Comparison of ENCODE assay signal across 21 cellular contexts in genomic region chr15:31173790-31174450, GRCh38.
"Had no signal": no experiment of that assay in that cellular context is flagged by ENCODE, and none has a peak within 500 bp of the region (broad histone marks: within the 10 kb centered on the region; RNA-seq: fewer than 3 reads in every experiment).

No MANE protein-coding gene starts in this region.

- H3K27ac ChIP-seq: left lung, spleen, thyroid gland, upper lobe of right lung, WERI-Rb-1 had no signal

- H3K4me1 ChIP-seq: left lung, upper lobe of right lung had no signal

- H3K36me3 ChIP-seq: left lung, spleen, thyroid gland, upper lobe of right lung, WERI-Rb-1 had no signal

- H3K4me3 Mint-ChIP-seq: activated CD8-positive, alpha-beta T cell treated with anti-CD3 and anti-CD28 coated beads, Interleukin-2, amount 10 ng/mL, durations not matched to agents 7 days and 5 days; activated naive CD8-positive, alpha-beta T cell treated with anti-CD3 and anti-CD28 coated beads, Interleukin-2, amount 50 U/mL, for 24 hours; activated T-helper 1 cell treated with anti-CD3 and anti-CD28 coated beads, Interleukin-12 subunit alpha, Interleukin-12 subunit beta, Interleukin-2, Interleukin-4 antibody, amounts not matched to agents 30 ng/mL and 10 ng/mL and 1 ng/mL, durations not matched to agents 14 hours and 24 hours and 36 hours; dendritic cell treated with granulocyte-macrophage colony-stimulating factor and Interleukin-4, amounts not matched to agents 40 ng/mL and 50 ng/mL, for 4 days; immature natural killer cell; neural crest cell had no signal

- H3K4me1 Mint-ChIP-seq: neural crest cell had no signal

- H3K9me3 ChIP-seq: left lung, spleen, thyroid gland, upper lobe of right lung had no signal

- H3K36me3 Mint-ChIP-seq: naive B cell had no signal

- H3K27me3 ChIP-seq: left lung, spleen, thyroid gland, upper lobe of right lung had no signal

- H3K4me3 ChIP-seq: left lung, lung, spleen, thyroid gland, upper lobe of right lung had no signal

- H3K27ac Mint-ChIP-seq: activated CD8-positive, alpha-beta T cell treated with anti-CD3 and anti-CD28 coated beads, Interleukin-2, amount 10 ng/mL, durations not matched to agents 7 days and 5 days; activated naive CD8-positive, alpha-beta T cell treated with anti-CD3 and anti-CD28 coated beads, Interleukin-2, amount 50 U/mL, for 24 hours; activated T-helper 1 cell treated with anti-CD3 and anti-CD28 coated beads, Interleukin-12 subunit alpha, Interleukin-12 subunit beta, Interleukin-2, Interleukin-4 antibody, amounts not matched to agents 30 ng/mL and 10 ng/mL and 1 ng/mL, durations not matched to agents 14 hours and 24 hours and 36 hours; dendritic cell treated with granulocyte-macrophage colony-stimulating factor and Interleukin-4, amounts not matched to agents 40 ng/mL and 50 ng/mL, for 4 days had no signal

- ATAC-seq: activated CD8-positive, alpha-beta T cell treated with anti-CD3 and anti-CD28 coated beads, Interleukin-2, amount 10 ng/mL, durations not matched to agents 7 days and 5 days; activated naive CD8-positive, alpha-beta T cell treated with anti-CD3 and anti-CD28 coated beads, Interleukin-2, amount 50 U/mL, for 24 hours; left lung; upper lobe of right lung had no signal

- H3K9me3 Mint-ChIP-seq: activated naive CD8-positive, alpha-beta T cell treated with anti-CD3 and anti-CD28 coated beads, Interleukin-2, amount 50 U/mL, for 24 hours; activated T-helper 1 cell treated with anti-CD3 and anti-CD28 coated beads, Interleukin-12 subunit alpha, Interleukin-12 subunit beta, Interleukin-2, Interleukin-4 antibody, amounts not matched to agents 30 ng/mL and 10 ng/mL and 1 ng/mL, durations not matched to agents 14 hours and 24 hours and 36 hours; dendritic cell treated with granulocyte-macrophage colony-stimulating factor and Interleukin-4, amounts not matched to agents 40 ng/mL and 50 ng/mL, for 4 days; immature natural killer cell; naive B cell; neural crest cell had no signal

- H3K27me3 Mint-ChIP-seq: activated naive CD8-positive, alpha-beta T cell treated with anti-CD3 and anti-CD28 coated beads, Interleukin-2, amount 50 U/mL, for 24 hours; dendritic cell treated with granulocyte-macrophage colony-stimulating factor and Interleukin-4, amounts not matched to agents 40 ng/mL and 50 ng/mL, for 4 days; naive B cell had no signal

- DNase-seq: activated CD4-positive, alpha-beta T cell treated with anti-CD3 and anti-CD28 coated beads for 1 hour; activated CD4-positive, alpha-beta T cell treated with anti-CD3 and anti-CD28 coated beads, Interleukin-2, amount 50 U/mL, for 1 hour; activated CD8-positive, alpha-beta T cell treated with anti-CD3 and anti-CD28 coated beads, Interleukin-2, amount 10 ng/mL, durations not matched to agents 7 days and 5 days; activated gamma-delta T cell; activated naive CD4-positive, alpha-beta T cell treated with anti-CD3 and anti-CD28 coated beads, Interleukin-2, amount 50 U/mL, for 16 hours; activated naive CD8-positive, alpha-beta T cell treated with anti-CD3 and anti-CD28 coated beads, Interleukin-2, amount 50 U/mL, for 24 hours; effector CD4-positive, alpha-beta T cell; foreskin fibroblast; immature natural killer cell; left lung; naive B cell; spleen; stimulated activated CD4-positive, alpha-beta T cell treated with anti-CD3 and anti-CD28 coated beads, Interleukin-4, amount 100 ng/mL, for 24 hours; stimulated activated naive CD4-positive, alpha-beta T cell treated with Interleukin-2 at 50 U/mL for 16 hours; upper lobe of right lung; WERI-Rb-1 had no signal
